22 cellular contexts compared by ENCODE assay signal in genomic region chr19:32450217-32450616, GRCh38.
"Had no signal": no experiment of that assay in that cellular context is flagged by ENCODE, and none has a peak within 500 bp of the region (broad histone marks: within the 10 kb centered on the region; RNA-seq: fewer than 3 reads in every experiment).

No MANE protein-coding gene starts in this region.

- DNase-seq: activated B cell treated with CpG ODN at 0.5 μM for 24 hours; activated CD4-positive, alpha-beta T cell treated with anti-CD3 and anti-CD28 coated beads for 48 hours; activated CD8-positive, alpha-beta T cell treated with anti-CD3 and anti-CD28 coated beads for 36 hours; activated naive CD4-positive, alpha-beta T cell treated with anti-CD3 and anti-CD28 coated beads for 36 hours; activated T-cell treated with anti-CD3 and anti-CD28 coated beads, Interleukin-2, amount 50 U/mL, for 1 hour; cerebellar nuclear complex; effector CD8-positive, alpha-beta T cell; hypothalamus; left lung; occipital lobe; posterior cingulate gyrus; sigmoid colon; stimulated activated CD4-positive, alpha-beta T cell treated with anti-CD3 and anti-CD28 coated beads, Interleukin-12 subunit alpha, Interleukin-12 subunit beta, amount 100 ng/mL, for 4 hours; stimulated activated CD4-positive, alpha-beta T cell treated with anti-CD3 and anti-CD28 coated beads, Interleukin-1b, Interleukin-23, amount 100 ng/mL, for 48 hours; stimulated activated CD8-positive, alpha-beta memory T cell treated with anti-CD3 and anti-CD28 coated beads, Interleukin-4, amount 100 ng/mL, for 48 hours; stimulated activated naive CD4-positive, alpha-beta T cell treated with Interleukin-2 at 50 U/mL for 16 hours; substantia nigra; T-cell; tibial artery had no signal

- ATAC-seq: activated CD8-positive, alpha-beta T cell treated with anti-CD3 and anti-CD28 coated beads for 36 hours; esophagus mucosa; left lung; T-cell had no signal

- H3K4me3 Mint-ChIP-seq: activated B cell treated with CpG ODN at 0.5 μM for 24 hours; activated CD8-positive, alpha-beta T cell treated with anti-CD3 and anti-CD28 coated beads for 36 hours; activated naive CD4-positive, alpha-beta T cell treated with anti-CD3 and anti-CD28 coated beads for 36 hours; dendritic cell treated with granulocyte-macrophage colony-stimulating factor and Interleukin-4, amounts not matched to agents 40 ng/mL and 50 ng/mL, for 4 days; T-cell had no signal

- H3K4me3 ChIP-seq: left lung, sigmoid colon, tibial artery had no signal

- H3K9me3 ChIP-seq: left lung, sigmoid colon, tibial artery had no signal

- H3K27me3 Mint-ChIP-seq: activated B cell treated with CpG ODN at 0.5 μM for 24 hours; activated CD8-positive, alpha-beta T cell treated with anti-CD3 and anti-CD28 coated beads for 36 hours; dendritic cell treated with granulocyte-macrophage colony-stimulating factor and Interleukin-4, amounts not matched to agents 40 ng/mL and 50 ng/mL, for 4 days; T-cell had no signal

- H3K4me1 Mint-ChIP-seq: T-cell had no signal

- H3K4me1 ChIP-seq: left lung, sigmoid colon, tibial artery had no signal

- H3K27ac Mint-ChIP-seq: activated B cell treated with CpG ODN at 0.5 μM for 24 hours; activated CD8-positive, alpha-beta T cell treated with anti-CD3 and anti-CD28 coated beads for 36 hours; activated naive CD4-positive, alpha-beta T cell treated with anti-CD3 and anti-CD28 coated beads for 36 hours; activated T-helper 2 cell treated with anti-CD3 and anti-CD28 coated beads, Interferon-gamma antibody, Interleukin-2, Interleukin-4, amounts not matched to agents 10 μg/mL and 5 μg/mL and 100 μg/mL, durations not matched to agents 14 hours and 24 hours and 36 hours; dendritic cell treated with granulocyte-macrophage colony-stimulating factor and Interleukin-4, amounts not matched to agents 40 ng/mL and 50 ng/mL, for 4 days; T-cell had no signal

- H3K27me3 ChIP-seq: left lung, sigmoid colon, tibial artery had no signal

- H3K9me3 Mint-ChIP-seq: activated B cell treated with CpG ODN at 0.5 μM for 24 hours; activated CD8-positive, alpha-beta T cell treated with anti-CD3 and anti-CD28 coated beads for 36 hours; activated naive CD4-positive, alpha-beta T cell treated with anti-CD3 and anti-CD28 coated beads for 36 hours; activated T-helper 2 cell treated with anti-CD3 and anti-CD28 coated beads, Interferon-gamma antibody, Interleukin-2, Interleukin-4, amounts not matched to agents 10 μg/mL and 5 μg/mL and 100 μg/mL, durations not matched to agents 14 hours and 24 hours and 36 hours; dendritic cell treated with granulocyte-macrophage colony-stimulating factor and Interleukin-4, amounts not matched to agents 40 ng/mL and 50 ng/mL, for 4 days; T-cell had no signal
